9 cellular contexts compared by ENCODE assay signal in genomic region chr19:47186337-47187022, GRCh38. TPM values are rescaled to one million over a fixed set of nuclear protein-coding genes. Genes with fewer than 3 reads are reported as not detected.
DNase-seq lines count a peak whose midpoint lies in the region; ATAC-seq, FAIRE-seq and TF ChIP-seq lines count a peak whose summit lies in the region.
"Had no signal": no experiment of that assay in that cellular context is flagged by ENCODE, and none has a peak within 500 bp of the region (broad histone marks: within the 10 kb centered on the region; RNA-seq: fewer than 3 reads in every experiment).

No MANE protein-coding gene starts in this region.

- H4K8ac ChIP-seq in trophoblast cell (ENCODE audit: low read depth, low read length), result peak overlapping the region; percentile 11

- H3K4ac ChIP-seq in trophoblast cell (ENCODE audit: low read depth, low read length), result peak overlapping the region; percentile 41

- peaks cover 1% of the 10 kb centered on the region for H3K9me3 ChIP-seq in trophoblast cell (ENCODE audit: insufficient read depth, low read depth, low read length)
- H3K9me3 ChIP-seq in smooth muscle cell (replicated peaks; ENCODE audit: low read depth), result no peaks in the 10 kb centered on the region
- no peaks in the 10 kb centered on the region for H3K9me3 ChIP-seq in kidney (ENCODE audit: control insufficient read depth in 1 of 2, low read length in 2 of 2)

- TF ChIP-seq CTCF in smooth muscle cell (IDR thresholded peaks at IDR 0.05; ENCODE audit: borderline replicate concordance, insufficient read depth, poor library complexity, severe bottlenecking) (no peak), kidney (IDR thresholded peaks at IDR 0.05; ENCODE audit: borderline replicate concordance, extremely low read depth, insufficient read depth) (no peak)

- H2BK120ac ChIP-seq in trophoblast cell (ENCODE audit: insufficient read depth, low read length, poor library complexity), result peak overlapping the region; percentile 71

- H2BK12ac ChIP-seq in trophoblast cell (ENCODE audit: low read length), result no peak overlapping the region

- no peaks in the 10 kb centered on the region for H4K20me1 ChIP-seq in smooth muscle cell (ENCODE audit: low read depth)

- peak overlapping the region; percentile 58 for H3K14ac ChIP-seq in trophoblast cell (ENCODE audit: low read length)

- H3K79me2 ChIP-seq in trophoblast cell (ENCODE audit: control insufficient read depth, insufficient read depth, low read length, poor library complexity), result no peaks in the 10 kb centered on the region
- H3K79me2 ChIP-seq in smooth muscle cell (ENCODE audit: low read depth), result no peaks in the 10 kb centered on the region

- peak; percentile 63 for DNase-seq in GM19238 (ENCODE audit: insufficient read length, low spot score)
- DNase-seq in activated T-cell treated with anti-CD3 and anti-CD28 coated beads for 24 hours (ENCODE audit: low read depth), result peak; percentile 83
- no peak for DNase-seq in trophoblast cell
- no peak for DNase-seq in smooth muscle cell (lab: John Stamatoyannopoulos, UW; ENCODE audit: unreplicated experiment)
- no peak for DNase-seq in kidney
- no peak for DNase-seq in NCI-H2081 (lab: John Stamatoyannopoulos, UW)

- H3K36me3 ChIP-seq in trophoblast cell (ENCODE audit: control insufficient read depth in 1 of 2, insufficient read depth in 2 of 2, low read length in 2 of 2) (peaks cover 31 to 32% of the 10 kb centered on the region in 2 experiments), smooth muscle cell (ENCODE audit: low read depth) (no peaks in the 10 kb centered on the region), kidney (ENCODE audit: control insufficient read depth in 1 of 2, insufficient read depth in 2 of 2, low read length in 2 of 2) (no peaks in the 10 kb centered on the region)

- H3K27me3 ChIP-seq in trophoblast cell (ENCODE audit: insufficient read depth, low read length) (no peaks in the 10 kb centered on the region), smooth muscle cell (ENCODE audit: low read depth) (no peaks in the 10 kb centered on the region)

- ATAC-seq in HG03175 (IDR thresholded peaks at IDR 0.05; ENCODE audit: unreplicated experiment) (peak; percentile 79), HG02623 (IDR thresholded peaks at IDR 0.05; ENCODE audit: unreplicated experiment) (no peak)
- ATAC-seq: left colon had no signal

- peak overlapping the region; percentile 87 for H3K27ac ChIP-seq in trophoblast cell (ENCODE audit: low read depth, low read length)
- H3K27ac ChIP-seq in smooth muscle cell (ENCODE audit: low read depth), result no peak overlapping the region
- H3K27ac ChIP-seq in kidney (ENCODE audit: low read depth in 2 of 2, low read length in 2 of 2), result no peak overlapping the region

- no peak overlapping the region for H2AK5ac ChIP-seq in trophoblast cell (ENCODE audit: low read length)

- peaks cover 11% of the 10 kb centered on the region for H3F3A ChIP-seq in smooth muscle cell (ENCODE audit: low read depth)

- WGBS in trophoblast cell (ENCODE audit: extremely low coverage, insufficient coverage, insufficient read length), result no CpG with 5 or more reads among the region's 15 CpGs
- WGBS in smooth muscle cell (ENCODE audit: low lambda C conversion rate), result 78% methylated on average over 15 of the region's 15 CpGs

- no peak overlapping the region for H3K23ac ChIP-seq in trophoblast cell (ENCODE audit: low read length)

- H2AFZ ChIP-seq in trophoblast cell (ENCODE audit: insufficient read depth, low read length, poor library complexity), result no peak overlapping the region
- H2AFZ ChIP-seq in smooth muscle cell (ENCODE audit: low read depth), result no peak overlapping the region

- peaks cover 25 to 29% of the 10 kb centered on the region in 2 experiments for H3K4me1 ChIP-seq in trophoblast cell (ENCODE audit: control insufficient read depth in 1 of 2, insufficient read depth in 2 of 2, low read length in 2 of 2)
- H3K4me1 ChIP-seq in smooth muscle cell (ENCODE audit: low read depth), result peaks cover 7% of the 10 kb centered on the region
- H3K4me1 ChIP-seq in kidney (ENCODE audit: control insufficient read depth in 1 of 2, insufficient read depth in 1 of 2, low read depth in 1 of 2, low read length in 2 of 2), result peaks cover 12% of the 10 kb centered on the region in 2 donors

- peak overlapping the region; percentile 3 for H3K18ac ChIP-seq in trophoblast cell (ENCODE audit: low read length)

- no peak overlapping the region for H3K4me2 ChIP-seq in trophoblast cell (ENCODE audit: low read length)
- no peak overlapping the region for H3K4me2 ChIP-seq in smooth muscle cell

- H4K12ac ChIP-seq in trophoblast cell (ENCODE audit: low read depth, low read length), result no peak overlapping the region

- FAIRE-seq in kidney (lab: Jason Lieb, UNC), result no peak

- peaks cover 14% of the 10 kb centered on the region for H3K79me1 ChIP-seq in trophoblast cell (ENCODE audit: low read length)

- peak overlapping the region; percentile 75 for H4K91ac ChIP-seq in trophoblast cell (ENCODE audit: low read depth, low read length)

- no peak overlapping the region for H3K9ac ChIP-seq in trophoblast cell (ENCODE audit: low read length)
- H3K9ac ChIP-seq in smooth muscle cell (ENCODE audit: low read depth), result no peak overlapping the region
- no peak overlapping the region for H3K9ac ChIP-seq in kidney (ENCODE audit: low read length in 2 of 2)

- intact Hi-C loops in kidney (cut with DNase I), result no loop called here

- peak overlapping the region; percentile 57 for H2BK5ac ChIP-seq in trophoblast cell (ENCODE audit: low read depth, low read length, poor library complexity)

- H3K4me3 ChIP-seq in trophoblast cell (ENCODE audit: low read depth, low read length) (no peak overlapping the region), smooth muscle cell (no peak overlapping the region), kidney (ENCODE audit: low read length in 2 of 2) (no peak overlapping the region)

RNA-seq across cellular contexts. Expression of gene BBC3, which starts 44.5 kb away (rescaled TPM):
- polyA plus RNA-seq in trophoblast cell (2013), result 11.7 and 11.8 TPM in 2 replicates
- total RNA-seq in smooth muscle cell, result 8.2 and 10.2 TPM in 2 replicates
- 28.2 and 29.9 TPM in 2 replicates for polyA plus RNA-seq in smooth muscle cell
- 14.2 TPM for total RNA-seq in kidney
- 3.2 TPM for polyA plus RNA-seq in kidney (ENCODE audit: insufficient read depth, low read depth, low replicate concordance)

RNA-seq across cellular contexts. Expression of gene SAE1, which starts 55.8 kb away (rescaled TPM):
- polyA plus RNA-seq in trophoblast cell (2013), result 152 and 161 TPM in 2 replicates
- total RNA-seq in smooth muscle cell, result 65.9 and 67.4 TPM in 2 replicates
- polyA plus RNA-seq in smooth muscle cell, result 70.8 and 89.4 TPM in 2 replicates
- total RNA-seq in kidney, result 49.4 TPM
- polyA plus RNA-seq in kidney (ENCODE audit: insufficient read depth, low read depth, low replicate concordance), result 39.5 TPM

Comparison
In these comparisons a context has a peak if more than half of its experiments do, and no peak if none do; other contexts are left out.
1. DNase-seq: peak in GM19238 (single experiment) and activated T-cell treated with anti-CD3 and anti-CD28 coated beads for 24 hours (single experiment); none in trophoblast cell (0 of 2), smooth muscle cell (single experiment), kidney (single experiment) and NCI-H2081 (0 of 2).